Comparison of ENCODE assay signal across 13 cellular contexts in genomic region chr15:92930061-92930460, GRCh38. TPM values are rescaled to one million over a fixed set of nuclear protein-coding genes. Genes with fewer than 3 reads are reported as not detected.
DNase-seq lines count a peak whose midpoint lies in the region; ATAC-seq, FAIRE-seq and TF ChIP-seq lines count a peak whose summit lies in the region.
"Had no signal": no experiment of that assay in that cellular context is flagged by ENCODE, and none has a peak within 500 bp of the region (broad histone marks: within the 10 kb centered on the region; RNA-seq: fewer than 3 reads in every experiment).

No MANE protein-coding gene starts in this region.

- H3K27me3 Mint-ChIP-seq in natural killer cell (ENCODE audit: low read depth in 2 of 2) = no peaks in the 10 kb centered on the region
- no peaks in the 10 kb centered on the region for H3K27me3 Mint-ChIP-seq in natural killer cell treated with Interleukin-12 subunit alpha and Interleukin-12 subunit beta and Interleukin-15 and Interleukin-18, amount 100 ng/mL, for 72 hours
- H3K27me3 Mint-ChIP-seq in activated T-helper 17 cell treated with anti-CD3 and anti-CD28 coated beads, Interleukin-2, amount 50 U/mL, for 72 hours = no peaks in the 10 kb centered on the region

- H3K27ac ChIP-seq in lower lobe of right lung = peak overlapping the region; percentile 28
- H3K27ac ChIP-seq in vagina = peak overlapping the region; percentile 13
- no peak overlapping the region for H3K27ac ChIP-seq in kidney (ENCODE audit: low read depth in 2 of 2, low read length in 2 of 2)
- H3K27ac ChIP-seq: BLaER1 treated with 17β-estradiol and CSF1 and Interleukin-3, amounts not matched to agents 10 nM and 100 nM had no signal

- H3K4me3 Mint-ChIP-seq in natural killer cell = no peak overlapping the region
- H3K4me3 Mint-ChIP-seq in natural killer cell treated with Interleukin-12 subunit alpha and Interleukin-12 subunit beta and Interleukin-15 and Interleukin-18, amount 100 ng/mL, for 72 hours = no peak overlapping the region
- no peak overlapping the region for H3K4me3 Mint-ChIP-seq in activated T-helper 17 cell treated with anti-CD3 and anti-CD28 coated beads, Interleukin-2, amount 50 U/mL, for 72 hours

- H3K27ac Mint-ChIP-seq in natural killer cell = peak overlapping the region; percentile 22 to 64
- peak overlapping the region in 1 of 2 donors; percentile 21 for H3K27ac Mint-ChIP-seq in natural killer cell treated with Interleukin-12 subunit alpha and Interleukin-12 subunit beta and Interleukin-15 and Interleukin-18, amount 100 ng/mL, for 72 hours
- peak overlapping the region; percentile 55 for H3K27ac Mint-ChIP-seq in activated T-helper 17 cell treated with anti-CD3 and anti-CD28 coated beads, Interleukin-2, amount 50 U/mL, for 72 hours

- H3K9ac ChIP-seq in kidney (ENCODE audit: low read length in 2 of 2) = no peak overlapping the region
- H3K9ac ChIP-seq: BLaER1 treated with 17β-estradiol and CSF1 and Interleukin-3, amounts not matched to agents 10 nM and 100 nM had no signal

- intact Hi-C loops in natural killer cell (cut with micrococcal nuclease) (no loop called here), lower lobe of right lung (cut with DNase I) (no loop called here), vagina (cut with DNase I) (no loop called here), kidney (cut with DNase I) (no loop called here)

- peaks cover 40 to 53% of the 10 kb centered on the region in 2 donors for H3K4me1 Mint-ChIP-seq in natural killer cell
- H3K4me1 Mint-ChIP-seq in natural killer cell treated with Interleukin-12 subunit alpha and Interleukin-12 subunit beta and Interleukin-15 and Interleukin-18, amount 100 ng/mL, for 72 hours (ENCODE audit: low read depth in 2 of 2) = peaks cover 27 to 29% of the 10 kb centered on the region in 2 donors
- peaks cover 38% of the 10 kb centered on the region for H3K4me1 Mint-ChIP-seq in activated T-helper 17 cell treated with anti-CD3 and anti-CD28 coated beads, Interleukin-2, amount 50 U/mL, for 72 hours

- H3K36me3 Mint-ChIP-seq in natural killer cell = peaks cover 36% of the 10 kb centered on the region
- peaks cover 43% of the 10 kb centered on the region for H3K36me3 Mint-ChIP-seq in natural killer cell treated with Interleukin-12 subunit alpha and Interleukin-12 subunit beta and Interleukin-15 and Interleukin-18, amount 100 ng/mL, for 72 hours
- peaks cover 100% of the 10 kb centered on the region for H3K36me3 Mint-ChIP-seq in activated T-helper 17 cell treated with anti-CD3 and anti-CD28 coated beads, Interleukin-2, amount 50 U/mL, for 72 hours (ENCODE audit: low read depth)

- in situ Hi-C loops in G401 (cut with HindIII; ENCODE audit: low sequenced_read_pairs) = no loop called here

- FAIRE-seq in kidney (lab: Jason Lieb, UNC) = no peak

- H3K4me3 ChIP-seq in lower lobe of right lung (no peak overlapping the region), vagina (no peak overlapping the region), kidney (ENCODE audit: low read length in 2 of 2) (no peak overlapping the region)
- H3K4me3 ChIP-seq: BLaER1 treated with 17β-estradiol and CSF1 and Interleukin-3, amounts not matched to agents 10 nM and 100 nM; gastroesophageal sphincter; spleen had no signal

- H3K36me3 ChIP-seq in lower lobe of right lung = peaks cover 100% of the 10 kb centered on the region
- H3K36me3 ChIP-seq in vagina = peaks cover 0 to 88% of the 10 kb centered on the region in 2 donors
- H3K36me3 ChIP-seq in kidney (ENCODE audit: control insufficient read depth in 1 of 2, insufficient read depth in 2 of 2, low read length in 2 of 2) = peaks cover 24 to 74% of the 10 kb centered on the region in 2 donors

- no peak for ATAC-seq in natural killer cell
- ATAC-seq in natural killer cell treated with Interleukin-12 subunit alpha and Interleukin-12 subunit beta and Interleukin-15 and Interleukin-18, amount 100 ng/mL, for 72 hours = no peak
- no peak for ATAC-seq in activated T-helper 17 cell treated with anti-CD3 and anti-CD28 coated beads, Interleukin-2, amount 50 U/mL, for 72 hours (replicated peaks)
- ATAC-seq in lower lobe of right lung = peak; percentile 20 to 32
- ATAC-seq: gastroesophageal sphincter had no signal

- H3K27me3 ChIP-seq in lower lobe of right lung (ENCODE audit: low read depth) (no peaks in the 10 kb centered on the region), vagina (no peaks in the 10 kb centered on the region)
- H3K27me3 ChIP-seq: BLaER1 treated with 17β-estradiol and CSF1 and Interleukin-3, amounts not matched to agents 10 nM and 100 nM; gastroesophageal sphincter; spleen had no signal

- TF ChIP-seq CTCF in natural killer cell (IDR thresholded peaks at IDR 0.05) = no peak
- no peak for TF ChIP-seq CTCF in lower lobe of right lung (IDR thresholded peaks at IDR 0.05)
- no peak for TF ChIP-seq CTCF in vagina (IDR thresholded peaks at IDR 0.05)
- TF ChIP-seq CTCF in kidney (IDR thresholded peaks at IDR 0.05; ENCODE audit: borderline replicate concordance, extremely low read depth, insufficient read depth) = no peak

- H3K4me1 ChIP-seq in lower lobe of right lung (peaks cover 22% of the 10 kb centered on the region), vagina (peaks cover 21% of the 10 kb centered on the region), kidney (ENCODE audit: control insufficient read depth in 1 of 2, insufficient read depth in 1 of 2, low read depth in 1 of 2, low read length in 2 of 2) (peaks cover 3 to 5% of the 10 kb centered on the region in 2 donors)

- H3K9me3 ChIP-seq in lower lobe of right lung (no peaks in the 10 kb centered on the region), vagina (no peaks in the 10 kb centered on the region), kidney (ENCODE audit: control insufficient read depth in 1 of 2, low read length in 2 of 2) (no peaks in the 10 kb centered on the region)
- H3K9me3 ChIP-seq: BLaER1 treated with 17β-estradiol and CSF1 and Interleukin-3, amounts not matched to agents 10 nM and 100 nM; gastroesophageal sphincter; spleen had no signal

- no peak for TF ChIP-seq POLR2A in vagina (IDR thresholded peaks at IDR 0.05)

- no peaks in the 10 kb centered on the region for H3K9me3 Mint-ChIP-seq in natural killer cell
- no peaks in the 10 kb centered on the region for H3K9me3 Mint-ChIP-seq in natural killer cell treated with Interleukin-12 subunit alpha and Interleukin-12 subunit beta and Interleukin-15 and Interleukin-18, amount 100 ng/mL, for 72 hours
- no peaks in the 10 kb centered on the region for H3K9me3 Mint-ChIP-seq in activated T-helper 17 cell treated with anti-CD3 and anti-CD28 coated beads, Interleukin-2, amount 50 U/mL, for 72 hours

- no peak for DNase-seq in natural killer cell
- DNase-seq in natural killer cell treated with Interleukin-12 subunit alpha and Interleukin-12 subunit beta and Interleukin-15 and Interleukin-18, amount 100 ng/mL, for 72 hours (ENCODE audit: low spot score) = no peak
- DNase-seq in lower lobe of right lung = no peak
- DNase-seq in vagina (ENCODE audit: extremely low spot score in 2 of 2) = no peak
- DNase-seq in G401 (ENCODE audit: low spot score) = no peak
- DNase-seq in kidney = no peak
- DNase-seq in NCI-H774 (lab: John Stamatoyannopoulos, UW) = no peak
- DNase-seq: H7, NCI-H510A treated with DMSO at 0.1 percent for 48 hours, spleen had no signal

RNA-seq across cellular contexts. Expression of gene CHD2, which starts 29.9 kb away (rescaled TPM):
- total RNA-seq in natural killer cell (100 to 1,000 TPM; 418 to 449 (median 441) TPM), lower lobe of right lung (158 TPM), vagina (100 TPM), kidney (137 TPM)
- total RNA-seq in natural killer cell treated with Interleukin-12 subunit alpha and Interleukin-12 subunit beta and Interleukin-15 and Interleukin-18, amount 100 ng/mL, for 72 hours = 100 to 1,000 TPM; 177 to 180 TPM
- total RNA-seq in activated T-helper 17 cell treated with anti-CD3 and anti-CD28 coated beads, Interleukin-2, amount 50 U/mL, for 72 hours = 100 to 1,000 TPM; 159 to 357 TPM
- 28.2 and 38.9 TPM in 2 replicates for total RNA-seq in G401 (2014; rRNA removed; shearing (Covaris generic))
- 22.5 TPM for polyA plus RNA-seq in kidney (ENCODE audit: insufficient read depth, low read depth, low replicate concordance)

Comparison
In these comparisons a context has a peak if more than half of its experiments do, and no peak if none do; other contexts are left out.
1. ATAC-seq: peak in lower lobe of right lung (2 of 2); none in natural killer cell (0 of 3), natural killer cell treated with Interleukin-12 subunit alpha and Interleukin-12 subunit beta and Interleukin-15 and Interleukin-18, amount 100 ng/mL, for 72 hours (0 of 2) and activated T-helper 17 cell treated with anti-CD3 and anti-CD28 coated beads, Interleukin-2, amount 50 U/mL, for 72 hours (single experiment).
2. H3K27ac ChIP-seq: peak in lower lobe of right lung (single experiment) and vagina (single experiment); none in kidney (0 of 2).